ENCODE assay signal across 1 cellular context in the genomic region with DNA sequence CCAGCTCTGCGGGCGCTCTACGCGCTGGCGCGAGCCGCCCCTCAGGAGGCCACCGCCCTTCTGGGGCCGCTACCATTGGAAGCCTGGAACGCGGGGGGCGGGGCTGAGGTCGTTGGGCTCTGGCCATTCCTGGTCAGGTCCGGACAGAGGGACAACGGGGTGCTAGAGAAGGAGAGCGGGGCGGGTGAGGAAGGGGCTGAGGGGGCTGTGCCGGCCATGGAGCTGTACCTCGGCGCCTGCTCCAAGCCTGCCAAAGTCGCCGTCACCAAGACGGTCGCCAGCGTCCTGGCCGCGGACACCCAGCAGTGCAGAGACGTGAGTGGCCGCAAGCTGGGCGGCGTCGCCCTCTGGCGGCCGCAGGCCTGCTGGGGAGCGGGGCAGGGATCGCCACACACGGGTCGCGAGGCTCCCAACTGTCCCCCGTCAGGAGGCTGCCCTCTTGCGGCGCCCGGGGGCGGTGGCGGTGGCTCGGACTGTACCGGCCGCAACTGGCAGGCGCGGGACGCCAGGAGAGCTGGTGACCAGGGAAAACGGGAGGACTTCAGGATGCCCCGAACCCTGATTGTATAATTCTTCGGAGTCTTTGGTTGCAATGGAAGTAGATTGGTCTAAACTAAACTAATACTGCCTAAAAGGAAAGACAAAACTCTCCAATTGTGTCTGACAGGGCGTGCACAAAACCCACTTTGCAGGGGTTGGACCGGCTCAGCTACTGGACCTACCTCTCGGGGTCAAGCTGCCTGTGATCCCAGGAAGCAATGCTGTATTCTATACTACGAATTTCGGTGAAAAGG.
TF ChIP-seq lines count a peak whose summit lies in the region.

A gene with protein sequence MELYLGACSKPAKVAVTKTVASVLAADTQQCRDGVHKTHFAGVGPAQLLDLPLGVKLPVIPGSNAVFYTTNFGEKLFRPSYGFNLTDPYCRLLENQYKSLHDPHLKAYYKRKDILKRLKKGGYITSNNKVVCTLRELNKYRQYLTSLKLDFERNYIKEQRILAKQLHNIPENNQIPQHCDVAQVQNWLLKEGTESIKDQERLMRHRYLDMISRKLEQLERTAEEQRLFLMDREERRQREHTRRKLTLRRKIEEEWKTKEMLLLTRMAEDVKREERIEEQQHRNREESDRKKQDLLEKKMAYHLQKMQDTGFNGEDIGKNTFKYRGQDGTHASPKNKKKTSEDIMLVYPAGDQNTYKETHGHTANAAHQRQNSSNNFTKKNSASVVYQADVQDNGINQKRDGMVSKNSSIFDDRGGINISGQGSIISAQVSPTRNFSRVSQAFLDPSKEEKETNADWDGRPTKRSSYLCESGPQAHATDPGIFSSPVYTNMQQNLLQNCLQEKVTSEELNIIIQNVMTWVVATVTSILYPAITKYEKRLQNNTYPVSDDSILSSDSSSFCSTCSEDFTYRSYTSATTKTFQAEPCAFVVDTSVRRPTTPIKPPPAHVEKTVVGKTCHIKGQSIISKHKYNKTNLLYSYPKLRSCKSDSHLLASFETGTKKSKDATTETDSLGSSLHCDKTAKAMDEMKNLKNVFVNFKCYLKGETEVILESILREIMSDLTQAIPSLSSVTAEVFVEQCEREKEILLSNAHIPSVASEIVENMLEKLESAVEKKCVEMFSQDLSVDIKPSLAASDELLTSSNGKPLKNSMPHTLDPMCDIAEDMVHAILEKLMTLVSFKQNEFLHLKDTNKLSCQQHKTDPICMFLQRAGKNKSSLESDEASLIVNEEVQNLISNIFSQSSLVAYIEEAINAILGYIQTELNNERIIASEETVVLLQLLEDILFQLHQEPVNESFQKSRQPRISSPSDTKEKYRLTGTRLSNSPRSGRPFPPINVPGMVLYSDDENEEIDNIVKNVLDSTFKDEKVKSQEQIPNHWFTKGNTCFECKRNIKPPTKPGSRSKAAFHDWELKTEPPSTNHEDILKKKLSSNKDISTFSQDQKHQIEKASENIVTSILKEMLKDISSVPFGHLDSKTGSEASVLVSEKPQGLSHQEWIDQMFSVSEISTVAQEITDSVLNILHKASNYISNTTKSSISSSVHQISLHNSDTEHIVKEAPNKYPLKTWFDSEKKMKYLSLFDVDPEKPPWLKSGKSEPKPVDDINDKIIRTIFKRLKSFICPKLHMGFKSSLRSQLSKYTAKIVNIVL (N-terminal part only) (plus strand): TSS at position 126 of the 794 bp plus-strand sequence. CDS start 91 bp downstream, at position 217.

TF ChIP-seq in WTC11, 78 proteins besides CTCF, POLR2A, EP300 and RAD21 (continued from another document):
- TF ChIP-seq, protein P1, sequence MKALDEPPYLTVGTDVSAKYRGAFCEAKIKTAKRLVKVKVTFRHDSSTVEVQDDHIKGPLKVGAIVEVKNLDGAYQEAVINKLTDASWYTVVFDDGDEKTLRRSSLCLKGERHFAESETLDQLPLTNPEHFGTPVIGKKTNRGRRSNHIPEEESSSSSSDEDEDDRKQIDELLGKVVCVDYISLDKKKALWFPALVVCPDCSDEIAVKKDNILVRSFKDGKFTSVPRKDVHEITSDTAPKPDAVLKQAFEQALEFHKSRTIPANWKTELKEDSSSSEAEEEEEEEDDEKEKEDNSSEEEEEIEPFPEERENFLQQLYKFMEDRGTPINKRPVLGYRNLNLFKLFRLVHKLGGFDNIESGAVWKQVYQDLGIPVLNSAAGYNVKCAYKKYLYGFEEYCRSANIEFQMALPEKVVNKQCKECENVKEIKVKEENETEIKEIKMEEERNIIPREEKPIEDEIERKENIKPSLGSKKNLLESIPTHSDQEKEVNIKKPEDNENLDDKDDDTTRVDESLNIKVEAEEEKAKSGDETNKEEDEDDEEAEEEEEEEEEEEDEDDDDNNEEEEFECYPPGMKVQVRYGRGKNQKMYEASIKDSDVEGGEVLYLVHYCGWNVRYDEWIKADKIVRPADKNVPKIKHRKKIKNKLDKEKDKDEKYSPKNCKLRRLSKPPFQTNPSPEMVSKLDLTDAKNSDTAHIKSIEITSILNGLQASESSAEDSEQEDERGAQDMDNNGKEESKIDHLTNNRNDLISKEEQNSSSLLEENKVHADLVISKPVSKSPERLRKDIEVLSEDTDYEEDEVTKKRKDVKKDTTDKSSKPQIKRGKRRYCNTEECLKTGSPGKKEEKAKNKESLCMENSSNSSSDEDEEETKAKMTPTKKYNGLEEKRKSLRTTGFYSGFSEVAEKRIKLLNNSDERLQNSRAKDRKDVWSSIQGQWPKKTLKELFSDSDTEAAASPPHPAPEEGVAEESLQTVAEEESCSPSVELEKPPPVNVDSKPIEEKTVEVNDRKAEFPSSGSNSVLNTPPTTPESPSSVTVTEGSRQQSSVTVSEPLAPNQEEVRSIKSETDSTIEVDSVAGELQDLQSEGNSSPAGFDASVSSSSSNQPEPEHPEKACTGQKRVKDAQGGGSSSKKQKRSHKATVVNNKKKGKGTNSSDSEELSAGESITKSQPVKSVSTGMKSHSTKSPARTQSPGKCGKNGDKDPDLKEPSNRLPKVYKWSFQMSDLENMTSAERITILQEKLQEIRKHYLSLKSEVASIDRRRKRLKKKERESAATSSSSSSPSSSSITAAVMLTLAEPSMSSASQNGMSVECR (CRISPR knock-in tag; IDR thresholded peaks at IDR 0.05; ENCODE audit: borderline replicate concordance) = peak; percentile 62; the same call in 1 of the 2 replicates
- TF ChIP-seq, protein P2, sequence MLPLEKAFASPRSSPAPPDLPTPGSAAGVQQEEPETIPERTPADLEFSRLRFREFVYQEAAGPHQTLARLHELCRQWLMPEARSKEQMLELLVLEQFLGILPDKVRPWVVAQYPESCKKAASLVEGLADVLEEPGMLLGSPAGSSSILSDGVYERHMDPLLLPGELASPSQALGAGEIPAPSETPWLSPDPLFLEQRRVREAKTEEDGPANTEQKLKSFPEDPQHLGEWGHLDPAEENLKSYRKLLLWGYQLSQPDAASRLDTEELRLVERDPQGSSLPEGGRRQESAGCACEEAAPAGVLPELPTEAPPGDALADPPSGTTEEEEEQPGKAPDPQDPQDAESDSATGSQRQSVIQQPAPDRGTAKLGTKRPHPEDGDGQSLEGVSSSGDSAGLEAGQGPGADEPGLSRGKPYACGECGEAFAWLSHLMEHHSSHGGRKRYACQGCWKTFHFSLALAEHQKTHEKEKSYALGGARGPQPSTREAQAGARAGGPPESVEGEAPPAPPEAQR (CRISPR knock-in tag; IDR thresholded peaks at IDR 0.05) = no peak
- TF ChIP-seq ZNF121 (CRISPR knock-in tag; IDR thresholded peaks at IDR 0.05) = peak; percentile 63; the same call in 1 of the 2 replicates
- TF ChIP-seq CBFB (CRISPR knock-in tag; IDR thresholded peaks at IDR 0.05; ENCODE audit: low read depth) = 0 out of 2 replicates have a peak, but pooled peaks have one; percentile 72
- no peak for TF ChIP-seq TCF7 (CRISPR knock-in tag; IDR thresholded peaks at IDR 0.05; ENCODE audit: low read depth)
- TF ChIP-seq, protein P3, sequence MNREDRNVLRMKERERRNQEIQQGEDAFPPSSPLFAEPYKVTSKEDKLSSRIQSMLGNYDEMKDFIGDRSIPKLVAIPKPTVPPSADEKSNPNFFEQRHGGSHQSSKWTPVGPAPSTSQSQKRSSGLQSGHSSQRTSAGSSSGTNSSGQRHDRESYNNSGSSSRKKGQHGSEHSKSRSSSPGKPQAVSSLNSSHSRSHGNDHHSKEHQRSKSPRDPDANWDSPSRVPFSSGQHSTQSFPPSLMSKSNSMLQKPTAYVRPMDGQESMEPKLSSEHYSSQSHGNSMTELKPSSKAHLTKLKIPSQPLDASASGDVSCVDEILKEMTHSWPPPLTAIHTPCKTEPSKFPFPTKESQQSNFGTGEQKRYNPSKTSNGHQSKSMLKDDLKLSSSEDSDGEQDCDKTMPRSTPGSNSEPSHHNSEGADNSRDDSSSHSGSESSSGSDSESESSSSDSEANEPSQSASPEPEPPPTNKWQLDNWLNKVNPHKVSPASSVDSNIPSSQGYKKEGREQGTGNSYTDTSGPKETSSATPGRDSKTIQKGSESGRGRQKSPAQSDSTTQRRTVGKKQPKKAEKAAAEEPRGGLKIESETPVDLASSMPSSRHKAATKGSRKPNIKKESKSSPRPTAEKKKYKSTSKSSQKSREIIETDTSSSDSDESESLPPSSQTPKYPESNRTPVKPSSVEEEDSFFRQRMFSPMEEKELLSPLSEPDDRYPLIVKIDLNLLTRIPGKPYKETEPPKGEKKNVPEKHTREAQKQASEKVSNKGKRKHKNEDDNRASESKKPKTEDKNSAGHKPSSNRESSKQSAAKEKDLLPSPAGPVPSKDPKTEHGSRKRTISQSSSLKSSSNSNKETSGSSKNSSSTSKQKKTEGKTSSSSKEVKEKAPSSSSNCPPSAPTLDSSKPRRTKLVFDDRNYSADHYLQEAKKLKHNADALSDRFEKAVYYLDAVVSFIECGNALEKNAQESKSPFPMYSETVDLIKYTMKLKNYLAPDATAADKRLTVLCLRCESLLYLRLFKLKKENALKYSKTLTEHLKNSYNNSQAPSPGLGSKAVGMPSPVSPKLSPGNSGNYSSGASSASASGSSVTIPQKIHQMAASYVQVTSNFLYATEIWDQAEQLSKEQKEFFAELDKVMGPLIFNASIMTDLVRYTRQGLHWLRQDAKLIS (CRISPR knock-in tag; IDR thresholded peaks at IDR 0.05; ENCODE audit: borderline replicate concordance) = peak; percentile 78; the same call in 1 of the 2 replicates
- TF ChIP-seq ZNF232 (CRISPR knock-in tag; IDR thresholded peaks at IDR 0.05) = no peak
- TF ChIP-seq, protein P4, sequence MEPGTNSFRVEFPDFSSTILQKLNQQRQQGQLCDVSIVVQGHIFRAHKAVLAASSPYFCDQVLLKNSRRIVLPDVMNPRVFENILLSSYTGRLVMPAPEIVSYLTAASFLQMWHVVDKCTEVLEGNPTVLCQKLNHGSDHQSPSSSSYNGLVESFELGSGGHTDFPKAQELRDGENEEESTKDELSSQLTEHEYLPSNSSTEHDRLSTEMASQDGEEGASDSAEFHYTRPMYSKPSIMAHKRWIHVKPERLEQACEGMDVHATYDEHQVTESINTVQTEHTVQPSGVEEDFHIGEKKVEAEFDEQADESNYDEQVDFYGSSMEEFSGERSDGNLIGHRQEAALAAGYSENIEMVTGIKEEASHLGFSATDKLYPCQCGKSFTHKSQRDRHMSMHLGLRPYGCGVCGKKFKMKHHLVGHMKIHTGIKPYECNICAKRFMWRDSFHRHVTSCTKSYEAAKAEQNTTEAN (CRISPR knock-in tag; IDR thresholded peaks at IDR 0.05) = 0 out of 2 replicates have a peak, but pooled peaks have one; percentile 36
- TF ChIP-seq, protein P5, sequence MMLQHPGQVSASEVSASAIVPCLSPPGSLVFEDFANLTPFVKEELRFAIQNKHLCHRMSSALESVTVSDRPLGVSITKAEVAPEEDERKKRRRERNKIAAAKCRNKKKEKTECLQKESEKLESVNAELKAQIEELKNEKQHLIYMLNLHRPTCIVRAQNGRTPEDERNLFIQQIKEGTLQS (CRISPR knock-in tag; conservative IDR thresholded peaks at IDR 0.05) = no peak
- TF ChIP-seq, protein P6, sequence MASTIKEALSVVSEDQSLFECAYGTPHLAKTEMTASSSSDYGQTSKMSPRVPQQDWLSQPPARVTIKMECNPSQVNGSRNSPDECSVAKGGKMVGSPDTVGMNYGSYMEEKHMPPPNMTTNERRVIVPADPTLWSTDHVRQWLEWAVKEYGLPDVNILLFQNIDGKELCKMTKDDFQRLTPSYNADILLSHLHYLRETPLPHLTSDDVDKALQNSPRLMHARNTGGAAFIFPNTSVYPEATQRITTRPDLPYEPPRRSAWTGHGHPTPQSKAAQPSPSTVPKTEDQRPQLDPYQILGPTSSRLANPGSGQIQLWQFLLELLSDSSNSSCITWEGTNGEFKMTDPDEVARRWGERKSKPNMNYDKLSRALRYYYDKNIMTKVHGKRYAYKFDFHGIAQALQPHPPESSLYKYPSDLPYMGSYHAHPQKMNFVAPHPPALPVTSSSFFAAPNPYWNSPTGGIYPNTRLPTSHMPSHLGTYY (CRISPR knock-in tag; IDR thresholded peaks at IDR 0.05) = no peak
- no peak for TF ChIP-seq IRF2 (CRISPR knock-in tag; IDR thresholded peaks at IDR 0.05; ENCODE audit: borderline replicate concordance, low read depth)
- TF ChIP-seq ZNF416 (CRISPR knock-in tag; IDR thresholded peaks at IDR 0.05) = no peak
- TF ChIP-seq, protein P7, sequence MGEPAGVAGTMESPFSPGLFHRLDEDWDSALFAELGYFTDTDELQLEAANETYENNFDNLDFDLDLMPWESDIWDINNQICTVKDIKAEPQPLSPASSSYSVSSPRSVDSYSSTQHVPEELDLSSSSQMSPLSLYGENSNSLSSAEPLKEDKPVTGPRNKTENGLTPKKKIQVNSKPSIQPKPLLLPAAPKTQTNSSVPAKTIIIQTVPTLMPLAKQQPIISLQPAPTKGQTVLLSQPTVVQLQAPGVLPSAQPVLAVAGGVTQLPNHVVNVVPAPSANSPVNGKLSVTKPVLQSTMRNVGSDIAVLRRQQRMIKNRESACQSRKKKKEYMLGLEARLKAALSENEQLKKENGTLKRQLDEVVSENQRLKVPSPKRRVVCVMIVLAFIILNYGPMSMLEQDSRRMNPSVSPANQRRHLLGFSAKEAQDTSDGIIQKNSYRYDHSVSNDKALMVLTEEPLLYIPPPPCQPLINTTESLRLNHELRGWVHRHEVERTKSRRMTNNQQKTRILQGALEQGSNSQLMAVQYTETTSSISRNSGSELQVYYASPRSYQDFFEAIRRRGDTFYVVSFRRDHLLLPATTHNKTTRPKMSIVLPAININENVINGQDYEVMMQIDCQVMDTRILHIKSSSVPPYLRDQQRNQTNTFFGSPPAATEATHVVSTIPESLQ (CRISPR knock-in tag; IDR thresholded peaks at IDR 0.05) = no peak
